In the genomic region with DNA sequence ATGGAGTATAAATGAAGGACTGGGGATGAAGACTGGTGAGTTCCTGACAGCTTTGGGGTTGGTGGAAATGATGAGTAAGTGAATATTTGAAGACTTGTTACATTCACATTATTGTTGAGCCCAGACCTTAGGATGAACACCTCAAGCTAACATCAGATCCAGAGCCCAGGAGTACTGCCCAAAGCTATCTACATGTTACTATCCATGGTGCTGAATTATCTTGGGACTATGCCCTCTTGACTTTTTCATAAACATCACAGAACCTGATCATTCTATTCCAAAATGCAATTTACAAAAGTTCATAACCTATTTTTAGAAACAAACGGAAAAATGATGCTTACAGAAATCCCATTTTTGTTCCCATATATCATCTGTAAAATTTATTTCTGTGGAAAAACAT, we compare ENCODE assay signal across 13 cellular contexts.
DNase-seq lines count a peak whose midpoint lies in the region; ATAC-seq, FAIRE-seq and TF ChIP-seq lines count a peak whose summit lies in the region.
"Had no signal": no experiment of that assay in that cellular context is flagged by ENCODE, and none has a peak within 500 bp of the region (broad histone marks: within the 10 kb centered on the region; RNA-seq: fewer than 3 reads in every experiment).

No MANE protein-coding gene starts in this region.

- no peak overlapping the region for H3K4me3 Mint-ChIP-seq in natural killer cell
- H3K4me3 Mint-ChIP-seq: activated naive CD4-positive, alpha-beta T cell treated with anti-CD3 and anti-CD28 coated beads for 36 hours had no signal

- H3K4me3 ChIP-seq in LNCaP clone FGC (ENCODE audit: low read depth, low read length) (no peak overlapping the region), bronchial epithelial cell (ENCODE audit: low read depth, low read length) (no peak overlapping the region), liver (ENCODE audit: low read depth in 1 of 3, low read length in 3 of 3) (no peak overlapping the region)
- H3K4me3 ChIP-seq: uterus had no signal

- H3K4me1 ChIP-seq in liver (ENCODE audit: control insufficient read depth in 4 of 4, insufficient read depth in 4 of 4, low read length in 3 of 4) = no peaks in the 10 kb centered on the region
- H3K4me1 ChIP-seq: uterus had no signal

- DNase-seq in ELF-1 (ENCODE audit: low read depth, low spot score) = peak; percentile 2
- peak; percentile 19 for DNase-seq in LNCaP clone FGC (ENCODE audit: low read depth)
- DNase-seq in bronchial epithelial cell (ENCODE audit: low read depth) = peak; percentile 19
- DNase-seq in omental fat pad (ENCODE audit: low spot score) = no peak
- no peak for DNase-seq in stimulated activated CD4-positive, alpha-beta T cell treated with anti-CD3 and anti-CD28 coated beads, Interleukin-4, amount 100 ng/mL, for 1 hour
- no peak for DNase-seq in natural killer cell
- DNase-seq: activated CD4-positive, alpha-beta T cell treated with anti-CD3 and anti-CD28 coated beads for 48 hours; activated naive CD4-positive, alpha-beta T cell treated with anti-CD3 and anti-CD28 coated beads for 36 hours; hippocampal formation; NCI-H446; uterus had no signal

- no peak overlapping the region for H3K27ac Mint-ChIP-seq in natural killer cell
- H3K27ac Mint-ChIP-seq: activated naive CD4-positive, alpha-beta T cell treated with anti-CD3 and anti-CD28 coated beads for 36 hours had no signal

- ATAC-seq in omental fat pad (ENCODE audit: low FRiP score) (no peak), natural killer cell (no peak), GM19023 (IDR thresholded peaks at IDR 0.05; ENCODE audit: unreplicated experiment) (no peak)

- no peaks in the 10 kb centered on the region for H3K36me3 Mint-ChIP-seq in natural killer cell

- no peak overlapping the region for H3K9ac ChIP-seq in liver (ENCODE audit: low read depth in 1 of 2, low read length in 2 of 2)

- intact Hi-C loops in natural killer cell (cut with micrococcal nuclease) = no loop called here

- no peak for FAIRE-seq in bronchial epithelial cell (lab: Jason Lieb, UNC)

- no peak for TF ChIP-seq RAD21 in liver (IDR thresholded peaks at IDR 0.05)

- peaks cover 6 to 16% of the 10 kb centered on the region in 2 donors for H3K9me3 Mint-ChIP-seq in natural killer cell

- H3K36me3 ChIP-seq in bronchial epithelial cell (ENCODE audit: control insufficient read depth, insufficient read depth, low read length) (no peaks in the 10 kb centered on the region), liver (ENCODE audit: control insufficient read depth in 4 of 4, insufficient read depth in 3 of 4, low read depth in 1 of 4, low read length in 3 of 4) (no peaks in the 10 kb centered on the region)
- H3K36me3 ChIP-seq: uterus had no signal

- no peaks in the 10 kb centered on the region for H3K27me3 Mint-ChIP-seq in natural killer cell (ENCODE audit: low read depth in 2 of 2)

- H3K4me1 Mint-ChIP-seq in natural killer cell = no peaks in the 10 kb centered on the region

- H3K27me3 ChIP-seq in bronchial epithelial cell (ENCODE audit: control insufficient read depth, insufficient read depth, low read length) (no peaks in the 10 kb centered on the region), liver (ENCODE audit: control insufficient read depth in 4 of 4, insufficient read depth in 4 of 4, low read length in 3 of 4) (no peaks in the 10 kb centered on the region)
- H3K27me3 ChIP-seq: uterus had no signal

- TF ChIP-seq CTCF in LNCaP clone FGC (IDR thresholded peaks at IDR 0.05; ENCODE audit: control insufficient read depth, extremely low read depth, insufficient read depth) (no peak), bronchial epithelial cell (IDR thresholded peaks at IDR 0.05; ENCODE audit: insufficient read depth, low read length, severe bottlenecking) (no peak), liver (IDR thresholded peaks at IDR 0.05; ENCODE audit: low read depth, low read length, missing input control) (no peak), omental fat pad (IDR thresholded peaks at IDR 0.05) (no peak), natural killer cell (IDR thresholded peaks at IDR 0.05) (no peak)

- H3K27ac ChIP-seq in liver (ENCODE audit: low read depth in 1 of 2, low read length in 2 of 2) = no peak overlapping the region
- H3K27ac ChIP-seq: uterus had no signal

- WGBS in liver = 10% methylated on average over 1 of the region's 1 CpG

- H3K9me3 ChIP-seq in liver (ENCODE audit: control insufficient read depth in 4 of 4, low read length in 3 of 4) = no peaks in the 10 kb centered on the region
- H3K9me3 ChIP-seq: uterus had no signal

TF ChIP-seq in liver, 16 proteins besides CTCF, POLR2A, EP300 and RAD21:
- TF ChIP-seq HNF4G (IDR thresholded peaks at IDR 0.05) (no peak), HNF4A (conservative IDR thresholded peaks at IDR 0.05) (peak in 1 of 2 donors; percentile 9), EGR1 (IDR thresholded peaks at IDR 0.05; ENCODE audit: low read depth in 2 of 2) (no peak)
- TF ChIP-seq, protein P1, sequence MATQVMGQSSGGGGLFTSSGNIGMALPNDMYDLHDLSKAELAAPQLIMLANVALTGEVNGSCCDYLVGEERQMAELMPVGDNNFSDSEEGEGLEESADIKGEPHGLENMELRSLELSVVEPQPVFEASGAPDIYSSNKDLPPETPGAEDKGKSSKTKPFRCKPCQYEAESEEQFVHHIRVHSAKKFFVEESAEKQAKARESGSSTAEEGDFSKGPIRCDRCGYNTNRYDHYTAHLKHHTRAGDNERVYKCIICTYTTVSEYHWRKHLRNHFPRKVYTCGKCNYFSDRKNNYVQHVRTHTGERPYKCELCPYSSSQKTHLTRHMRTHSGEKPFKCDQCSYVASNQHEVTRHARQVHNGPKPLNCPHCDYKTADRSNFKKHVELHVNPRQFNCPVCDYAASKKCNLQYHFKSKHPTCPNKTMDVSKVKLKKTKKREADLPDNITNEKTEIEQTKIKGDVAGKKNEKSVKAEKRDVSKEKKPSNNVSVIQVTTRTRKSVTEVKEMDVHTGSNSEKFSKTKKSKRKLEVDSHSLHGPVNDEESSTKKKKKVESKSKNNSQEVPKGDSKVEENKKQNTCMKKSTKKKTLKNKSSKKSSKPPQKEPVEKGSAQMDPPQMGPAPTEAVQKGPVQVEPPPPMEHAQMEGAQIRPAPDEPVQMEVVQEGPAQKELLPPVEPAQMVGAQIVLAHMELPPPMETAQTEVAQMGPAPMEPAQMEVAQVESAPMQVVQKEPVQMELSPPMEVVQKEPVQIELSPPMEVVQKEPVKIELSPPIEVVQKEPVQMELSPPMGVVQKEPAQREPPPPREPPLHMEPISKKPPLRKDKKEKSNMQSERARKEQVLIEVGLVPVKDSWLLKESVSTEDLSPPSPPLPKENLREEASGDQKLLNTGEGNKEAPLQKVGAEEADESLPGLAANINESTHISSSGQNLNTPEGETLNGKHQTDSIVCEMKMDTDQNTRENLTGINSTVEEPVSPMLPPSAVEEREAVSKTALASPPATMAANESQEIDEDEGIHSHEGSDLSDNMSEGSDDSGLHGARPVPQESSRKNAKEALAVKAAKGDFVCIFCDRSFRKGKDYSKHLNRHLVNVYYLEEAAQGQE (IDR thresholded peaks at IDR 0.05) = peak; percentile 100

Comparison
In these comparisons a context has a peak if more than half of its experiments do, and no peak if none do; other contexts are left out.
1. DNase-seq: peak in ELF-1 (single experiment), LNCaP clone FGC (single experiment) and bronchial epithelial cell (single experiment); none in omental fat pad (single experiment), stimulated activated CD4-positive, alpha-beta T cell treated with anti-CD3 and anti-CD28 coated beads, Interleukin-4, amount 100 ng/mL, for 1 hour (single experiment) and natural killer cell (single experiment).